Comparison of ENCODE assay signal across 11 cellular contexts in the genomic region with DNA sequence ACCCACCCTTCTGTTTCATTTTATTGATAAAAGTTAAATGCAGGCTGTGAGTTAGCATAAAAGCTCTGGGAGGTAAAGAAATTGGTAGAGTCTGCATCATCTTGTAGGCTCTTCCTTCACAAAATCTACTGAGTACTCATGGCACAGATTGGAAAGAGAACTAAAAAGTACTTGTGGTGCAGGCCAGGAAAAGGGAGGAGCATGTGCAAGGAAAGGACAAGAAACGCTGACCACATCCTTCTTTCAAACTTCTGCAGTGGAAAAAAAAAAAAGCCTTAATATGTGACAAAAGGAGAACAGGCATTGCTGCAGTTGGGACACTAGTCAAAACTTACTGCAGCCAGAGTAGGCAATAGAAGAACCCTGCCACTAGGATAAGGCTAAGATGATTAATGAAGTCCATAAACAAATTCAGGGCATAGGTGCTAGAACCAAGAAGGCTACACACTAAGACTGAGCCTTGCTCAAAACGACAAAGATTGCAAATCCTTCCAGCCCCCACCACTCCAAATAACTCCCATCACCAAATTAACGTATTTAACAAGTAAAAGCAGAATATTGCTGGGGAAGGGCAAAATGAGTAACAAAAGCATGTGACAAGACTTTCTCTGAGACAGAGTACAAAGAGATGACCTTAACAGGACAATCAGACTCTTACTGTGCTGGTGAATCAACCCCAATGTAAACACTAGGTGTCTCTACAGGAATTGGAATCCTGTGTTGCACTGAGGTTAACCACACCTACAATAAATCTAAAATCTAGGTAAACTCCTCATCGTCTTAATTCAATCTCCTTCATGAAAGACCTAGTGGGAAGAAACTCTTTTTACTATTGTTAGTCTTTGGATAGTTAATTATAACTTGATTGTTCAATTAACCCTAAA.
DNase-seq lines count a peak whose midpoint lies in the region; ATAC-seq and TF ChIP-seq lines count a peak whose summit lies in the region.
"Had no signal": no experiment of that assay in that cellular context is flagged by ENCODE, and none has a peak within 500 bp of the region (broad histone marks: within the 10 kb centered on the region; RNA-seq: fewer than 3 reads in every experiment).

No MANE protein-coding gene starts in this region.

- no peaks in the 10 kb centered on the region for H3K27me3 ChIP-seq in right lobe of liver

- no peak overlapping the region for H3K27ac ChIP-seq in right lobe of liver

- TF ChIP-seq POLR2A in right lobe of liver (IDR thresholded peaks at IDR 0.05): no peak

- ATAC-seq in right lobe of liver (peak in 3 of 4 donors; percentile 28 to 62 (median 54)), HG03097 (IDR thresholded peaks at IDR 0.05; ENCODE audit: low FRiP score, unreplicated experiment) (no peak), GM18867 (IDR thresholded peaks at IDR 0.05; ENCODE audit: unreplicated experiment) (no peak), GM19397 (IDR thresholded peaks at IDR 0.05; ENCODE audit: unreplicated experiment) (no peak)

- no peaks in the 10 kb centered on the region for H3K9me3 ChIP-seq in right lobe of liver

- in situ Hi-C loops in KBM-7 (cut with MboI; ENCODE audit: low pct_unique_long_range_greater_than_20kb, low sequenced_read_pairs): no loop called here

- H3K4me3 ChIP-seq in right lobe of liver: no peak overlapping the region

- DNase-seq in DMS53 treated with DMSO at 0.1 percent for 48 hours (lab: John Stamatoyannopoulos, UW; ENCODE audit: unreplicated experiment): peak; percentile 23
- peak; percentile 3 for DNase-seq in KBM-7
- DNase-seq in amniotic epithelial cell (ENCODE audit: low read depth): peak; percentile 24
- DNase-seq in right lobe of liver: no peak
- DNase-seq in NCI-H82 (lab: John Stamatoyannopoulos, UW): no peak
- DNase-seq: erythroblast, islet precursor cell, NCI-H1436 had no signal

- no peaks in the 10 kb centered on the region for H3K36me3 ChIP-seq in right lobe of liver

- intact Hi-C loops in right lobe of liver (cut with DNase I): no loop called here

- 29% methylated on average over 4 of the region's 4 CpGs for WGBS in right lobe of liver (ENCODE audit: insufficient coverage, low coverage, low lambda C conversion rate, missing lambda C conversion rate)

- no peaks in the 10 kb centered on the region for H3K4me1 ChIP-seq in right lobe of liver

- TF ChIP-seq CTCF in right lobe of liver (IDR thresholded peaks at IDR 0.05): peak in 2 of 4 donors; percentile 5 to 15

Comparison
In these comparisons a context has a peak if more than half of its experiments do, and no peak if none do; other contexts are left out.
1. DNase-seq: peak in DMS53 treated with DMSO at 0.1 percent for 48 hours (single experiment), KBM-7 (single experiment) and amniotic epithelial cell (single experiment); none in right lobe of liver (0 of 3) and NCI-H82 (single experiment).
2. ATAC-seq: peak in right lobe of liver (3 of 4); none in HG03097 (single experiment), GM18867 (single experiment) and GM19397 (single experiment).